Comparison of ENCODE assay signal across 1 cellular context in the genomic region with DNA sequence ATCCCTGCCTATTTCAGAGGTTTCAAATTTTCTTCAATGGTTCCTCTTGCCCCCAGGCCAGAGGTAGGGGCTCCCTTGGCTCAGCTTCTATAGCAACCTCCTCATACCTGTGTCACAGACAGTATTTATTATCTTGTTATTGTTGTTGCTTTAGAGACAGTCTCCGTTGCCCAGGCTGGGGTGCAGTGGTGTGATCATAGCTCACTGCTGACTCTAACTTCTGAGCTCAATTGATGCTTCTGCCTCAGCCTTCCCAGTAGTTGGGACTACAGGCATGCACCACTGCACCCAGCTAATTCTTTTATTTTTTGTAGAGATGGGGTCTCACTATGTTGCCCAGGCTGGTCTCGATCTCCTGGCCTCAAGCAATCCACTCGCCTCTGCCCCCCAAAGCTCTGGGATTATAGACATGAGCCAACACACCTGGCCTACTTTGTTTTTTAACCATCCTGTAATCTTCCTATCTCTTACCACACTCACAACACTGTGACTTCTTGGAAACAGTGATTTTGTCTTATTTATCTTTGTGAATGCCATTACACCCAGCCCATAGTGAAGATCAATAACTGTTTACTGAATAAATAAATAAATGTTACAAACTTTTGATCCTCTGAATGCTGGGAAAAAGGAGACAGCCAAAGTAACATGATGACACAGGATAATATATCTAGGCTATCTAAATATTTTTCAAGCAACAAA.
A peak's percentile ranks its signal among the peaks of the same experiment; 100 is the strongest.
TF ChIP-seq lines count a peak whose summit lies in the region.

No MANE protein-coding gene starts in this region.

TF ChIP-seq in HepG2, 621 proteins besides CTCF, POLR2A, EP300 and RAD21 (continued from another document and continues in another):
- TF ChIP-seq, protein P1, sequence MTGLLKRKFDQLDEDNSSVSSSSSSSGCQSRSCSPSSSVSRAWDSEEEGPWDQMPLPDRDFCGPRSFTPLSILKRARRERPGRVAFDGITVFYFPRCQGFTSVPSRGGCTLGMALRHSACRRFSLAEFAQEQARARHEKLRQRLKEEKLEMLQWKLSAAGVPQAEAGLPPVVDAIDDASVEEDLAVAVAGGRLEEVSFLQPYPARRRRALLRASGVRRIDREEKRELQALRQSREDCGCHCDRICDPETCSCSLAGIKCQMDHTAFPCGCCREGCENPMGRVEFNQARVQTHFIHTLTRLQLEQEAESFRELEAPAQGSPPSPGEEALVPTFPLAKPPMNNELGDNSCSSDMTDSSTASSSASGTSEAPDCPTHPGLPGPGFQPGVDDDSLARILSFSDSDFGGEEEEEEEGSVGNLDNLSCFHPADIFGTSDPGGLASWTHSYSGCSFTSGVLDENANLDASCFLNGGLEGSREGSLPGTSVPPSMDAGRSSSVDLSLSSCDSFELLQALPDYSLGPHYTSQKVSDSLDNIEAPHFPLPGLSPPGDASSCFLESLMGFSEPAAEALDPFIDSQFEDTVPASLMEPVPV (CRISPR knock-in tag; IDR thresholded peaks at IDR 0.05), result no peak
- TF ChIP-seq KMT2B (CRISPR knock-in tag; IDR thresholded peaks at IDR 0.05), result no peak
- TF ChIP-seq, protein P2, sequence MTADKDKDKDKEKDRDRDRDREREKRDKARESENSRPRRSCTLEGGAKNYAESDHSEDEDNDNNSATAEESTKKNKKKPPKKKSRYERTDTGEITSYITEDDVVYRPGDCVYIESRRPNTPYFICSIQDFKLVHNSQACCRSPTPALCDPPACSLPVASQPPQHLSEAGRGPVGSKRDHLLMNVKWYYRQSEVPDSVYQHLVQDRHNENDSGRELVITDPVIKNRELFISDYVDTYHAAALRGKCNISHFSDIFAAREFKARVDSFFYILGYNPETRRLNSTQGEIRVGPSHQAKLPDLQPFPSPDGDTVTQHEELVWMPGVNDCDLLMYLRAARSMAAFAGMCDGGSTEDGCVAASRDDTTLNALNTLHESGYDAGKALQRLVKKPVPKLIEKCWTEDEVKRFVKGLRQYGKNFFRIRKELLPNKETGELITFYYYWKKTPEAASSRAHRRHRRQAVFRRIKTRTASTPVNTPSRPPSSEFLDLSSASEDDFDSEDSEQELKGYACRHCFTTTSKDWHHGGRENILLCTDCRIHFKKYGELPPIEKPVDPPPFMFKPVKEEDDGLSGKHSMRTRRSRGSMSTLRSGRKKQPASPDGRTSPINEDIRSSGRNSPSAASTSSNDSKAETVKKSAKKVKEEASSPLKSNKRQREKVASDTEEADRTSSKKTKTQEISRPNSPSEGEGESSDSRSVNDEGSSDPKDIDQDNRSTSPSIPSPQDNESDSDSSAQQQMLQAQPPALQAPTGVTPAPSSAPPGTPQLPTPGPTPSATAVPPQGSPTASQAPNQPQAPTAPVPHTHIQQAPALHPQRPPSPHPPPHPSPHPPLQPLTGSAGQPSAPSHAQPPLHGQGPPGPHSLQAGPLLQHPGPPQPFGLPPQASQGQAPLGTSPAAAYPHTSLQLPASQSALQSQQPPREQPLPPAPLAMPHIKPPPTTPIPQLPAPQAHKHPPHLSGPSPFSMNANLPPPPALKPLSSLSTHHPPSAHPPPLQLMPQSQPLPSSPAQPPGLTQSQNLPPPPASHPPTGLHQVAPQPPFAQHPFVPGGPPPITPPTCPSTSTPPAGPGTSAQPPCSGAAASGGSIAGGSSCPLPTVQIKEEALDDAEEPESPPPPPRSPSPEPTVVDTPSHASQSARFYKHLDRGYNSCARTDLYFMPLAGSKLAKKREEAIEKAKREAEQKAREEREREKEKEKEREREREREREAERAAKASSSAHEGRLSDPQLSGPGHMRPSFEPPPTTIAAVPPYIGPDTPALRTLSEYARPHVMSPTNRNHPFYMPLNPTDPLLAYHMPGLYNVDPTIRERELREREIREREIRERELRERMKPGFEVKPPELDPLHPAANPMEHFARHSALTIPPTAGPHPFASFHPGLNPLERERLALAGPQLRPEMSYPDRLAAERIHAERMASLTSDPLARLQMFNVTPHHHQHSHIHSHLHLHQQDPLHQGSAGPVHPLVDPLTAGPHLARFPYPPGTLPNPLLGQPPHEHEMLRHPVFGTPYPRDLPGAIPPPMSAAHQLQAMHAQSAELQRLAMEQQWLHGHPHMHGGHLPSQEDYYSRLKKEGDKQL (CRISPR knock-in tag; IDR thresholded peaks at IDR 0.05; ENCODE audit: low read depth), result peak; percentile 30; the same call in 1 of the 2 replicates
- no peak for TF ChIP-seq HDAC6 (IDR thresholded peaks at IDR 0.05; ENCODE audit: low read depth, low read length)
- TF ChIP-seq, protein P3, sequence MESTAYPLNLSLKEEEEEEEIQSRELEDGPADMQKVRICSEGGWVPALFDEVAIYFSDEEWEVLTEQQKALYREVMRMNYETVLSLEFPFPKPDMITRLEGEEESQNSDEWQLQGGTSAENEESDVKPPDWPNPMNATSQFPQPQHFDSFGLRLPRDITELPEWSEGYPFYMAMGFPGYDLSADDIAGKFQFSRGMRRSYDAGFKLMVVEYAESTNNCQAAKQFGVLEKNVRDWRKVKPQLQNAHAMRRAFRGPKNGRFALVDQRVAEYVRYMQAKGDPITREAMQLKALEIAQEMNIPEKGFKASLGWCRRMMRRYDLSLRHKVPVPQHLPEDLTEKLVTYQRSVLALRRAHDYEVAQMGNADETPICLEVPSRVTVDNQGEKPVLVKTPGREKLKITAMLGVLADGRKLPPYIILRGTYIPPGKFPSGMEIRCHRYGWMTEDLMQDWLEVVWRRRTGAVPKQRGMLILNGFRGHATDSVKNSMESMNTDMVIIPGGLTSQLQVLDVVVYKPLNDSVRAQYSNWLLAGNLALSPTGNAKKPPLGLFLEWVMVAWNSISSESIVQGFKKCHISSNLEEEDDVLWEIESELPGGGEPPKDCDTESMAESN (CRISPR knock-in tag; conservative IDR thresholded peaks at IDR 0.05), result no peak
- TF ChIP-seq, protein P4, sequence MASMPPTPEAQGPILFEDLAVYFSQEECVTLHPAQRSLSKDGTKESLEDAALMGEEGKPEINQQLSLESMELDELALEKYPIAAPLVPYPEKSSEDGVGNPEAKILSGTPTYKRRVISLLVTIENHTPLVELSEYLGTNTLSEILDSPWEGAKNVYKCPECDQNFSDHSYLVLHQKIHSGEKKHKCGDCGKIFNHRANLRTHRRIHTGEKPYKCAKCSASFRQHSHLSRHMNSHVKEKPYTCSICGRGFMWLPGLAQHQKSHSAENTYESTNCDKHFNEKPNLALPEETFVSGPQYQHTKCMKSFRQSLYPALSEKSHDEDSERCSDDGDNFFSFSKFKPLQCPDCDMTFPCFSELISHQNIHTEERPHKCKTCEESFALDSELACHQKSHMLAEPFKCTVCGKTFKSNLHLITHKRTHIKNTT (CRISPR knock-in tag; IDR thresholded peaks at IDR 0.05), result no peak
- peak; percentile 48 for TF ChIP-seq SKI (IDR thresholded peaks at IDR 0.05; ENCODE audit: partially characterized antibody)
- no peak for TF ChIP-seq ZNF292 (CRISPR knock-in tag; IDR thresholded peaks at IDR 0.05; ENCODE audit: borderline replicate concordance, low read depth)
- TF ChIP-seq, protein P5, sequence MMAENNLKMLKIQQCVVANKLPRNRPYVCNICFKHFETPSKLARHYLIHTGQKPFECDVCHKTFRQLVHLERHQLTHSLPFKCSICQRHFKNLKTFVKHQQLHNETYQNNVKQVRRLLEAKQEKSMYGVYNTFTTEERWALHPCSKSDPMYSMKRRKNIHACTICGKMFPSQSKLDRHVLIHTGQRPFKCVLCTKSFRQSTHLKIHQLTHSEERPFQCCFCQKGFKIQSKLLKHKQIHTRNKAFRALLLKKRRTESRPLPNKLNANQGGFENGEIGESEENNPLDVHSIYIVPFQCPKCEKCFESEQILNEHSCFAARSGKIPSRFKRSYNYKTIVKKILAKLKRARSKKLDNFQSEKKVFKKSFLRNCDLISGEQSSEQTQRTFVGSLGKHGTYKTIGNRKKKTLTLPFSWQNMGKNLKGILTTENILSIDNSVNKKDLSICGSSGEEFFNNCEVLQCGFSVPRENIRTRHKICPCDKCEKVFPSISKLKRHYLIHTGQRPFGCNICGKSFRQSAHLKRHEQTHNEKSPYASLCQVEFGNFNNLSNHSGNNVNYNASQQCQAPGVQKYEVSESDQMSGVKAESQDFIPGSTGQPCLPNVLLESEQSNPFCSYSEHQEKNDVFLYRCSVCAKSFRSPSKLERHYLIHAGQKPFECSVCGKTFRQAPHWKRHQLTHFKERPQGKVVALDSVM (CRISPR knock-in tag; IDR thresholded peaks at IDR 0.05), result no peak
- TF ChIP-seq FOXO1 (CRISPR knock-in tag; IDR thresholded peaks at IDR 0.05), result 0 out of 2 replicates have a peak, but pooled peaks have one; percentile 11
- no peak for TF ChIP-seq ZNF614 (CRISPR knock-in tag; IDR thresholded peaks at IDR 0.05; ENCODE audit: borderline replicate concordance)
- TF ChIP-seq ZNF816 (CRISPR knock-in tag; IDR thresholded peaks at IDR 0.05; ENCODE audit: borderline replicate concordance), result no peak
- TF ChIP-seq, protein P6, sequence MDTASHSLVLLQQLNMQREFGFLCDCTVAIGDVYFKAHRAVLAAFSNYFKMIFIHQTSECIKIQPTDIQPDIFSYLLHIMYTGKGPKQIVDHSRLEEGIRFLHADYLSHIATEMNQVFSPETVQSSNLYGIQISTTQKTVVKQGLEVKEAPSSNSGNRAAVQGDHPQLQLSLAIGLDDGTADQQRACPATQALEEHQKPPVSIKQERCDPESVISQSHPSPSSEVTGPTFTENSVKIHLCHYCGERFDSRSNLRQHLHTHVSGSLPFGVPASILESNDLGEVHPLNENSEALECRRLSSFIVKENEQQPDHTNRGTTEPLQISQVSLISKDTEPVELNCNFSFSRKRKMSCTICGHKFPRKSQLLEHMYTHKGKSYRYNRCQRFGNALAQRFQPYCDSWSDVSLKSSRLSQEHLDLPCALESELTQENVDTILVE (CRISPR knock-in tag; IDR thresholded peaks at IDR 0.05), result 0 out of 2 replicates have a peak, but pooled peaks have one; percentile 33
- no peak for TF ChIP-seq IKZF1 (IDR thresholded peaks at IDR 0.05)
- no peak for TF ChIP-seq ZNF263 (CRISPR knock-in tag; IDR thresholded peaks at IDR 0.05)
- no peak for TF ChIP-seq NFYB (CRISPR knock-in tag; IDR thresholded peaks at IDR 0.05)
- TF ChIP-seq, protein P7, sequence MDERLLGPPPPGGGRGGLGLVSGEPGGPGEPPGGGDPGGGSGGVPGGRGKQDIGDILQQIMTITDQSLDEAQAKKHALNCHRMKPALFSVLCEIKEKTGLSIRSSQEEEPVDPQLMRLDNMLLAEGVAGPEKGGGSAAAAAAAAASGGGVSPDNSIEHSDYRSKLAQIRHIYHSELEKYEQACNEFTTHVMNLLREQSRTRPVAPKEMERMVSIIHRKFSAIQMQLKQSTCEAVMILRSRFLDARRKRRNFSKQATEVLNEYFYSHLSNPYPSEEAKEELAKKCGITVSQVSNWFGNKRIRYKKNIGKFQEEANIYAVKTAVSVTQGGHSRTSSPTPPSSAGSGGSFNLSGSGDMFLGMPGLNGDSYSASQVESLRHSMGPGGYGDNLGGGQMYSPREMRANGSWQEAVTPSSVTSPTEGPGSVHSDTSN (CRISPR knock-in tag; IDR thresholded peaks at IDR 0.05), result no peak
- TF ChIP-seq KLF12 (CRISPR knock-in tag; IDR thresholded peaks at IDR 0.05; ENCODE audit: borderline replicate concordance), result no peak
- no peak for TF ChIP-seq TARDBP (CRISPR knock-in tag; IDR thresholded peaks at IDR 0.05)
- no peak for TF ChIP-seq ZNF12 (CRISPR knock-in tag; IDR thresholded peaks at IDR 0.05)
- TF ChIP-seq RXRB (CRISPR knock-in tag; IDR thresholded peaks at IDR 0.05; ENCODE audit: borderline replicate concordance), result peak; percentile 52; the same call in 1 of the 2 replicates
- no peak for TF ChIP-seq ZZZ3 (CRISPR knock-in tag; IDR thresholded peaks at IDR 0.05; ENCODE audit: borderline replicate concordance)
- TF ChIP-seq ZNF44 (CRISPR knock-in tag; IDR thresholded peaks at IDR 0.05), result no peak
- no peak for TF ChIP-seq MTF2 (CRISPR knock-in tag; IDR thresholded peaks at IDR 0.05; ENCODE audit: borderline replicate concordance)
- no peak for TF ChIP-seq BHLHE40 (IDR thresholded peaks at IDR 0.05; ENCODE audit: low read length)
- TF ChIP-seq, protein P8, sequence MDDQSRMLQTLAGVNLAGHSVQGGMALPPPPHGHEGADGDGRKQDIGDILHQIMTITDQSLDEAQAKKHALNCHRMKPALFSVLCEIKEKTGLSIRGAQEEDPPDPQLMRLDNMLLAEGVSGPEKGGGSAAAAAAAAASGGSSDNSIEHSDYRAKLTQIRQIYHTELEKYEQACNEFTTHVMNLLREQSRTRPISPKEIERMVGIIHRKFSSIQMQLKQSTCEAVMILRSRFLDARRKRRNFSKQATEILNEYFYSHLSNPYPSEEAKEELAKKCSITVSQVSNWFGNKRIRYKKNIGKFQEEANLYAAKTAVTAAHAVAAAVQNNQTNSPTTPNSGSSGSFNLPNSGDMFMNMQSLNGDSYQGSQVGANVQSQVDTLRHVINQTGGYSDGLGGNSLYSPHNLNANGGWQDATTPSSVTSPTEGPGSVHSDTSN (CRISPR knock-in tag; IDR thresholded peaks at IDR 0.05; ENCODE audit: borderline replicate concordance), result no peak
- no peak for TF ChIP-seq ZFP1 (CRISPR knock-in tag; IDR thresholded peaks at IDR 0.05)
- TF ChIP-seq, protein P9, sequence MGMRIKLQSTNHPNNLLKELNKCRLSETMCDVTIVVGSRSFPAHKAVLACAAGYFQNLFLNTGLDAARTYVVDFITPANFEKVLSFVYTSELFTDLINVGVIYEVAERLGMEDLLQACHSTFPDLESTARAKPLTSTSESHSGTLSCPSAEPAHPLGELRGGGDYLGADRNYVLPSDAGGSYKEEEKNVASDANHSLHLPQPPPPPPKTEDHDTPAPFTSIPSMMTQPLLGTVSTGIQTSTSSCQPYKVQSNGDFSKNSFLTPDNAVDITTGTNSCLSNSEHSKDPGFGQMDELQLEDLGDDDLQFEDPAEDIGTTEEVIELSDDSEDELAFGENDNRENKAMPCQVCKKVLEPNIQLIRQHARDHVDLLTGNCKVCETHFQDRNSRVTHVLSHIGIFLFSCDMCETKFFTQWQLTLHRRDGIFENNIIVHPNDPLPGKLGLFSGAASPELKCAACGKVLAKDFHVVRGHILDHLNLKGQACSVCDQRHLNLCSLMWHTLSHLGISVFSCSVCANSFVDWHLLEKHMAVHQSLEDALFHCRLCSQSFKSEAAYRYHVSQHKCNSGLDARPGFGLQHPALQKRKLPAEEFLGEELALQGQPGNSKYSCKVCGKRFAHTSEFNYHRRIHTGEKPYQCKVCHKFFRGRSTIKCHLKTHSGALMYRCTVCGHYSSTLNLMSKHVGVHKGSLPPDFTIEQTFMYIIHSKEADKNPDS (CRISPR knock-in tag; IDR thresholded peaks at IDR 0.05), result no peak
- no peak for TF ChIP-seq PCBP1 (IDR thresholded peaks at IDR 0.05; ENCODE audit: borderline replicate concordance, low read depth, low read length)
- no peak for TF ChIP-seq KDM5A (IDR thresholded peaks at IDR 0.05; ENCODE audit: borderline replicate concordance, low read length)
- TF ChIP-seq, protein P10, sequence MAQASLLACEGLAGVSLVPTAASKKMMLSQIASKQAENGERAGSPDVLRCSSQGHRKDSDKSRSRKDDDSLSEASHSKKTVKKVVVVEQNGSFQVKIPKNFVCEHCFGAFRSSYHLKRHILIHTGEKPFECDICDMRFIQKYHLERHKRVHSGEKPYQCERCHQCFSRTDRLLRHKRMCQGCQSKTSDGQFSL (CRISPR knock-in tag; IDR thresholded peaks at IDR 0.05), result no peak
- TF ChIP-seq, protein P11, sequence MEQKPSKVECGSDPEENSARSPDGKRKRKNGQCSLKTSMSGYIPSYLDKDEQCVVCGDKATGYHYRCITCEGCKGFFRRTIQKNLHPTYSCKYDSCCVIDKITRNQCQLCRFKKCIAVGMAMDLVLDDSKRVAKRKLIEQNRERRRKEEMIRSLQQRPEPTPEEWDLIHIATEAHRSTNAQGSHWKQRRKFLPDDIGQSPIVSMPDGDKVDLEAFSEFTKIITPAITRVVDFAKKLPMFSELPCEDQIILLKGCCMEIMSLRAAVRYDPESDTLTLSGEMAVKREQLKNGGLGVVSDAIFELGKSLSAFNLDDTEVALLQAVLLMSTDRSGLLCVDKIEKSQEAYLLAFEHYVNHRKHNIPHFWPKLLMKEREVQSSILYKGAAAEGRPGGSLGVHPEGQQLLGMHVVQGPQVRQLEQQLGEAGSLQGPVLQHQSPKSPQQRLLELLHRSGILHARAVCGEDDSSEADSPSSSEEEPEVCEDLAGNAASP (CRISPR knock-in tag; IDR thresholded peaks at IDR 0.05; ENCODE audit: borderline replicate concordance), result peak; percentile 22; the same call in 1 of the 2 replicates
- TF ChIP-seq CREB1 (IDR thresholded peaks at IDR 0.05), result no peak
- peak; percentile 25; the same call in 1 of the 2 replicates for TF ChIP-seq CREB1 (CRISPR knock-in tag; IDR thresholded peaks at IDR 0.05)
- no peak for TF ChIP-seq AGO1 (IDR thresholded peaks at IDR 0.05; ENCODE audit: low read depth, low read length, poor library complexity, severe bottlenecking)
